Comparison of ENCODE assay signal across 15 cellular contexts in genomic region chr19:51692065-51692915, GRCh38. TPM values are rescaled to one million over a fixed set of nuclear protein-coding genes. Genes with fewer than 3 reads are reported as not detected.
DNase-seq lines count a peak whose midpoint lies in the region; ATAC-seq and TF ChIP-seq lines count a peak whose summit lies in the region.
"Had no signal": no experiment of that assay in that cellular context is flagged by ENCODE, and none has a peak within 500 bp of the region (broad histone marks: within the 10 kb centered on the region; RNA-seq: fewer than 3 reads in every experiment).

No MANE protein-coding gene starts in this region.

- peaks cover 12% of the 10 kb centered on the region for H3K4me1 Mint-ChIP-seq in activated naive CD4-positive, alpha-beta T cell treated with anti-CD3 and anti-CD28 coated beads for 36 hours (ENCODE audit: low read depth)
- H3K4me1 Mint-ChIP-seq in naive thymus-derived CD4-positive, alpha-beta T cell = peaks cover 17 to 27% (median 23%) of the 10 kb centered on the region in 7 donors

- intact Hi-C loops in activated naive CD4-positive, alpha-beta T cell treated with anti-CD3 and anti-CD28 coated beads for 36 hours (cut with micrococcal nuclease) = no loop called here
- intact Hi-C loops in naive thymus-derived CD4-positive, alpha-beta T cell (cut with micrococcal nuclease) = no loop called here

- no peaks in the 10 kb centered on the region for H3K27me3 ChIP-seq in naive thymus-derived CD4-positive, alpha-beta T cell (ENCODE audit: control insufficient read depth in 2 of 2, insufficient read depth in 2 of 2, low read length in 2 of 2)
- no peaks in the 10 kb centered on the region for H3K27me3 ChIP-seq in upper lobe of left lung

- peak overlapping the region; percentile 20 for H3K27ac Mint-ChIP-seq in activated naive CD4-positive, alpha-beta T cell treated with anti-CD3 and anti-CD28 coated beads for 36 hours
- H3K27ac Mint-ChIP-seq in naive thymus-derived CD4-positive, alpha-beta T cell = peak overlapping the region in 6 of 9 donors; percentile 26 to 82 (median 66)

- TF ChIP-seq CTCF in choroid plexus epithelial cell (conservative IDR thresholded peaks at IDR 0.05; ENCODE audit: low read depth, low read length) = no peak
- no peak for TF ChIP-seq CTCF in upper lobe of left lung (IDR thresholded peaks at IDR 0.05)

- no peaks in the 10 kb centered on the region for H3K27me3 Mint-ChIP-seq in activated naive CD4-positive, alpha-beta T cell treated with anti-CD3 and anti-CD28 coated beads for 36 hours (ENCODE audit: low read depth)
- peaks cover 0 to 27% (median 0%) of the 10 kb centered on the region in 5 donors for H3K27me3 Mint-ChIP-seq in naive thymus-derived CD4-positive, alpha-beta T cell

- DNase-seq in activated naive CD4-positive, alpha-beta T cell treated with anti-CD3 and anti-CD28 coated beads for 36 hours = no peak
- DNase-seq in activated naive CD4-positive, alpha-beta T cell treated with Interleukin-2 at 50 U/mL for 16 hours = no peak
- DNase-seq in choroid plexus epithelial cell (ENCODE audit: low read depth) (no peak), upper lobe of left lung (peak in 1 of 2 donors; percentile 83), NCI-H2227 (lab: John Stamatoyannopoulos, UW; ENCODE audit: unreplicated experiment) (no peak), OCI-M2 (lab: John Stamatoyannopoulos, UW; ENCODE audit: unreplicated experiment) (no peak), midbrain (lab: John Stamatoyannopoulos, UW) (no peak)
- DNase-seq in naive thymus-derived CD4-positive, alpha-beta T cell = no peak
- DNase-seq: activated CD8-positive, alpha-beta memory T cell treated with anti-CD3 and anti-CD28 coated beads, Interleukin-2, amount 50 U/mL, for 48 hours; left lung; NCI-H1436 treated with DMSO at 0.1 percent for 48 hours; stimulated activated CD4-positive, alpha-beta T cell treated with anti-CD3 and anti-CD28 coated beads, Interleukin-4, amount 100 ng/mL, for 4 hours; SW 1271 had no signal

- no peak for TF ChIP-seq EP300 in upper lobe of left lung (IDR thresholded peaks at IDR 0.05)

- peak overlapping the region; percentile 75 for H3K4me3 ChIP-seq in choroid plexus epithelial cell (ENCODE audit: low read depth, low read length)
- H3K4me3 ChIP-seq in naive thymus-derived CD4-positive, alpha-beta T cell (ENCODE audit: low read length) = no peak overlapping the region
- peak overlapping the region in 2 of 4 donors; percentile 69 to 89 for H3K4me3 ChIP-seq in upper lobe of left lung

- no peak for TF ChIP-seq POLR2A in upper lobe of left lung (IDR thresholded peaks at IDR 0.05)

- H3K4me3 Mint-ChIP-seq in activated naive CD4-positive, alpha-beta T cell treated with anti-CD3 and anti-CD28 coated beads for 36 hours = peak overlapping the region; percentile 4
- peak overlapping the region in 7 of 10 donors; percentile 4 to 62 (median 51) for H3K4me3 Mint-ChIP-seq in naive thymus-derived CD4-positive, alpha-beta T cell

- H3K9me3 Mint-ChIP-seq in activated naive CD4-positive, alpha-beta T cell treated with anti-CD3 and anti-CD28 coated beads for 36 hours = no peaks in the 10 kb centered on the region
- H3K9me3 Mint-ChIP-seq in naive thymus-derived CD4-positive, alpha-beta T cell = no peaks in the 10 kb centered on the region

- H3K27ac ChIP-seq in naive thymus-derived CD4-positive, alpha-beta T cell (ENCODE audit: low read depth, low read length) = no peak overlapping the region
- H3K27ac ChIP-seq in upper lobe of left lung = peak overlapping the region in 3 of 4 donors; percentile 28 to 96 (median 95)

- WGBS in upper lobe of left lung, 2 donors = 62 to 68% methylated on average over 9 to 15 of the region's 26 CpGs

- H3K9me3 ChIP-seq in naive thymus-derived CD4-positive, alpha-beta T cell (ENCODE audit: control insufficient read depth in 2 of 3, low read length in 3 of 3) = no peaks in the 10 kb centered on the region
- H3K9me3 ChIP-seq in upper lobe of left lung = no peaks in the 10 kb centered on the region
- H3K9me3 ChIP-seq: left lung had no signal

- ATAC-seq in naive thymus-derived CD4-positive, alpha-beta T cell = no peak
- ATAC-seq in upper lobe of left lung (ENCODE audit: low FRiP score in 2 of 2) = no peak
- ATAC-seq: left lung had no signal

- CTCF ChIA-PET in activated naive CD4-positive, alpha-beta T cell treated with anti-CD3 and anti-CD28 coated beads for 36 hours (lab: Charles Lee) = no interaction called here
- CTCF ChIA-PET in naive thymus-derived CD4-positive, alpha-beta T cell (lab: Charles Lee) = no interaction called here

- H3K36me3 ChIP-seq in naive thymus-derived CD4-positive, alpha-beta T cell (ENCODE audit: control insufficient read depth in 2 of 3, insufficient read depth in 3 of 3, low read length in 3 of 3) = no peaks in the 10 kb centered on the region
- H3K36me3 ChIP-seq in upper lobe of left lung = peaks cover 3 to 41% (median 25%) of the 10 kb centered on the region in 4 donors

- peaks cover 0 to 5% of the 10 kb centered on the region in 2 donors for H3K4me1 ChIP-seq in naive thymus-derived CD4-positive, alpha-beta T cell (ENCODE audit: control insufficient read depth in 2 of 2, insufficient read depth in 2 of 2, low read length in 2 of 2)
- peaks cover 30 to 48% (median 35%) of the 10 kb centered on the region in 4 donors for H3K4me1 ChIP-seq in upper lobe of left lung

- POLR2A ChIA-PET in naive thymus-derived CD4-positive, alpha-beta T cell (lab: Charles Lee) = no interaction called here

- H3K36me3 Mint-ChIP-seq in activated naive CD4-positive, alpha-beta T cell treated with anti-CD3 and anti-CD28 coated beads for 36 hours (ENCODE audit: low read depth) = no peaks in the 10 kb centered on the region
- peaks cover 0 to 8% (median 3%) of the 10 kb centered on the region in 5 donors for H3K36me3 Mint-ChIP-seq in naive thymus-derived CD4-positive, alpha-beta T cell

RNA-seq across cellular contexts. Expression of gene SPACA6, which starts 0.8 kb away (rescaled TPM):
- total RNA-seq in activated naive CD4-positive, alpha-beta T cell treated with anti-CD3 and anti-CD28 coated beads for 36 hours = 1 to 10 TPM; 5.8 to 6.6 TPM
- total RNA-seq in naive thymus-derived CD4-positive, alpha-beta T cell = 10 to 100 TPM in 1 of 5 experiments, 1 to 10 TPM in 4; 7.2 to 11.5 (median 8.0) TPM
- polyA plus RNA-seq in naive thymus-derived CD4-positive, alpha-beta T cell = 1 to 10 TPM; 2.0 to 4.9 TPM
- total RNA-seq in upper lobe of left lung = 100 to 1,000 TPM in 1 of 6 donors, 10 to 100 TPM in 4, 1 to 10 TPM in 1; 6.2 to 157 (median 19.7) TPM

RNA-seq across cellular contexts. Expression of gene HAS1, which starts 31.5 kb away (rescaled TPM):
- total RNA-seq in activated naive CD4-positive, alpha-beta T cell treated with anti-CD3 and anti-CD28 coated beads for 36 hours = not detected
- total RNA-seq in naive thymus-derived CD4-positive, alpha-beta T cell = not detected
- polyA plus RNA-seq in naive thymus-derived CD4-positive, alpha-beta T cell = under 1 TPM; 0.11 to 0.90 TPM
- 1 to 10 TPM in 2 of 6 donors, under 1 TPM in 1, not detected in 3; 0.30 to 1.9 (median 1.8) TPM for total RNA-seq in upper lobe of left lung
- total RNA-seq: A172, dermis microvascular lymphatic vessel endothelial cell had no signal

RNA-seq across cellular contexts. Expression of gene SIGLEC14, which starts 45.7 kb away (rescaled TPM):
- not detected for total RNA-seq in activated naive CD4-positive, alpha-beta T cell treated with anti-CD3 and anti-CD28 coated beads for 36 hours
- 10 to 100 TPM in 1 of 5 experiments, 1 to 10 TPM in 3, not detected in 1; 1.1 to 43.8 (median 1.8) TPM for total RNA-seq in naive thymus-derived CD4-positive, alpha-beta T cell
- polyA plus RNA-seq in naive thymus-derived CD4-positive, alpha-beta T cell = under 1 TPM in 1 of 2 donors, not detected in 1; 0.08 TPM
- total RNA-seq in upper lobe of left lung = 10 to 100 TPM in 4 of 6 donors, 1 to 10 TPM in 1, not detected in 1; 5.0 to 44.6 (median 22.3) TPM
- total RNA-seq: A172, dermis microvascular lymphatic vessel endothelial cell had no signal

RNA-seq across cellular contexts. Expression of gene FPR1, which starts 59.4 kb away (rescaled TPM):
- total RNA-seq in activated naive CD4-positive, alpha-beta T cell treated with anti-CD3 and anti-CD28 coated beads for 36 hours = not detected
- 10 to 100 TPM in 1 of 5 experiments, 1 to 10 TPM in 1, under 1 TPM in 2, not detected in 1; 0.38 to 68.2 (median 3.4) TPM for total RNA-seq in naive thymus-derived CD4-positive, alpha-beta T cell
- polyA plus RNA-seq in naive thymus-derived CD4-positive, alpha-beta T cell = under 1 TPM; 0.24 to 0.30 TPM
- total RNA-seq in upper lobe of left lung = 100 to 1,000 TPM in 1 of 6 donors, 10 to 100 TPM in 5; 17.0 to 105 (median 39.8) TPM
- total RNA-seq: A172, dermis microvascular lymphatic vessel endothelial cell had no signal
